In genomic region chr9:99221623-99222415, GRCh38 we compare ENCODE assay signal across 1 cellular context.
TF ChIP-seq lines count a peak whose summit lies in the region.

Gene ALG2 (minus strand): TSS chr9:99221942. CDS start chr9:99221894, 48 bp downstream.
Gene SEC61B (plus strand): TSS chr9:99222282. CDS start chr9:99222364, 82 bp downstream.

TF ChIP-seq in GM12878, 131 proteins besides CTCF, POLR2A, EP300 and RAD21 (continued from another document and continues in another):
- TF ChIP-seq REST (IDR thresholded peaks at IDR 0.05; ENCODE audit: low read depth, low read length): no peak
- TF ChIP-seq STAT1 (conservative IDR thresholded peaks at IDR 0.05): peak; percentile 63; the same call in 1 of the 2 replicates
- TF ChIP-seq SPI1 (IDR thresholded peaks at IDR 0.05; ENCODE audit: borderline replicate concordance, insufficient read depth, low read depth, low read length): no peak
- peak; percentile 98 for TF ChIP-seq NR2F1 (conservative IDR thresholded peaks at IDR 0.05)
- TF ChIP-seq JUND (IDR thresholded peaks at IDR 0.05; ENCODE audit: low read depth, low read length): no peak
- TF ChIP-seq HCFC1 (IDR thresholded peaks at IDR 0.05; ENCODE audit: low read length): peak; percentile 73
- TF ChIP-seq EGR1 (IDR thresholded peaks at IDR 0.05; ENCODE audit: borderline replicate concordance in 1 of 2, low read depth in 2 of 2, low read length in 2 of 2): peak; percentile 55 to 68
- TF ChIP-seq RELB (IDR thresholded peaks at IDR 0.05; ENCODE audit: low read depth): peak; percentile 97
- TF ChIP-seq USF1 (IDR thresholded peaks at IDR 0.05; ENCODE audit: borderline replicate concordance, extremely low read length, insufficient read depth, low read depth, low read length): no peak
- TF ChIP-seq WRNIP1 (IDR thresholded peaks at IDR 0.05; ENCODE audit: borderline replicate concordance, low read depth, low read length): no peak
- TF ChIP-seq GABPA (IDR thresholded peaks at IDR 0.05; ENCODE audit: low read depth): no peak
- no peak for TF ChIP-seq IRF3 (IDR thresholded peaks at IDR 0.05)
- 0 out of 2 replicates have a peak, but pooled peaks have one; percentile 1 for TF ChIP-seq BCL11A (IDR thresholded peaks at IDR 0.05; ENCODE audit: low read depth, low read length)
- TF ChIP-seq FOXM1 (IDR thresholded peaks at IDR 0.05; ENCODE audit: low read depth, low read length): no peak
- peak; percentile 72; the same call in 1 of the 2 replicates for TF ChIP-seq ASH2L (IDR thresholded peaks at IDR 0.05; ENCODE audit: borderline replicate concordance, low read depth)
- TF ChIP-seq CBFB (IDR thresholded peaks at IDR 0.05; ENCODE audit: low read depth): peak; percentile 88
- TF ChIP-seq POLR2AphosphoS5 (IDR thresholded peaks at IDR 0.05; ENCODE audit: low read length): peak; percentile 98
- TF ChIP-seq SRF (IDR thresholded peaks at IDR 0.05; ENCODE audit: low read depth in 2 of 2, low read length in 2 of 2): no peak
- TF ChIP-seq ZBTB11 (CRISPR knock-in tag; IDR thresholded peaks at IDR 0.05): no peak
- TF ChIP-seq PBX3 (IDR thresholded peaks at IDR 0.05; ENCODE audit: insufficient replicate concordance, low read depth, low read length): peak; percentile 61
- TF ChIP-seq CBX5 (IDR thresholded peaks at IDR 0.05; ENCODE audit: low read depth): no peak
- TF ChIP-seq ETV6 (conservative IDR thresholded peaks at IDR 0.05 in 1 of 2, IDR thresholded peaks at IDR 0.05 in 1 of 2; ENCODE audit: borderline replicate concordance in 1 of 2, low read depth in 1 of 2): no peak
- TF ChIP-seq SREBF1 (IDR thresholded peaks at IDR 0.05; ENCODE audit: low read length): no peak
- TF ChIP-seq E2F8 (IDR thresholded peaks at IDR 0.05; ENCODE audit: low read depth, partially characterized antibody): no peak
- TF ChIP-seq ZBTB33 (IDR thresholded peaks at IDR 0.05): peak; percentile 95
- TF ChIP-seq ZBTB40 (IDR thresholded peaks at IDR 0.05; ENCODE audit: borderline replicate concordance): peak; percentile 47; the same call in 1 of the 2 replicates
- TF ChIP-seq SMARCA5 (IDR thresholded peaks at IDR 0.05): peak; percentile 91
- TF ChIP-seq IKZF2 (IDR thresholded peaks at IDR 0.05): no peak; a peak in 1 of 4 replicates
